12 cellular contexts compared by ENCODE assay signal in the genomic region with DNA sequence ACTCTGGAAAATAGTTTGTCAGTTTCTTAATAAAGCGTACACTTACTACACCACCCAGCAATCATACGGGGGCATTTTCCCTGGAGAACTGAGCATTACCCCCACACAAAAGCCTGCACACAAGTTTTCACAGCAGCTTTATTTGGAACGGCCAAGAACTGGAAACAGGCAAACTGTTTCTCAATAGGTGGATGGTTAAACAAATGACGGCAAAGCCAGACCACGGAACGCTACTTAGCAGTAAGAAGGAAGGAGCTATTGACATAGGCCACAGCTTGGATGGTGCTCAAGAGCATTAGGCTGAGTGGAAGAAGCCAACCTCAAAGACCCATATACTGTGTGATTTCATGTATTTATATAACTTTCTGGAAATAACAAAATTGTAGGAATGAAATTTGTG. TPM values are rescaled to one million over a fixed set of nuclear protein-coding genes. Genes with fewer than 3 reads are reported as not detected.
A peak's percentile ranks its signal among the peaks of the same experiment; 100 is the strongest.
DNase-seq lines count a peak whose midpoint lies in the region; ATAC-seq, FAIRE-seq and TF ChIP-seq lines count a peak whose summit lies in the region.
"Had no signal": no experiment of that assay in that cellular context is flagged by ENCODE, and none has a peak within 500 bp of the region (broad histone marks: within the 10 kb centered on the region; RNA-seq: fewer than 3 reads in every experiment).

No MANE protein-coding gene starts in this region.

- H3K27ac ChIP-seq in muscle layer of duodenum (ENCODE audit: low read length) = peak overlapping the region; percentile 64

- H3K9me3 ChIP-seq in Caco-2 (no peaks in the 10 kb centered on the region), muscle layer of duodenum (ENCODE audit: control insufficient read depth in 1 of 2, low read length in 2 of 2) (no peaks in the 10 kb centered on the region)

- TF ChIP-seq CTCF in Caco-2 (IDR thresholded peaks at IDR 0.05; ENCODE audit: insufficient read depth in 1 of 2, low read depth in 1 of 2, low read length in 1 of 2, severe bottlenecking in 1 of 2, unreplicated experiment in 1 of 2) = no peak
- no peak for TF ChIP-seq CTCF in chondrocyte (IDR thresholded peaks at IDR 0.05)

- ATAC-seq in GM18909 (IDR thresholded peaks at IDR 0.05; ENCODE audit: poor library complexity, unreplicated experiment) = no peak
- ATAC-seq: GM23338 had no signal

- no peaks in the 10 kb centered on the region for H3K36me3 Mint-ChIP-seq in Caco-2 (ENCODE audit: insufficient read depth, unreplicated experiment)
- H3K36me3 Mint-ChIP-seq in chondrocyte (ENCODE audit: low read depth) = peaks cover 11% of the 10 kb centered on the region

- FAIRE-seq in frontal cortex (lab: Jason Lieb, UNC) = no peak

- BruUV-seq in Caco-2 (replicated peaks; lab: Mats Ljungman, UMichigan) = no TSS peak

- H3K4me3 ChIP-seq in Caco-2 (ENCODE audit: low read depth, low read length) = no peak overlapping the region
- no peak overlapping the region for H3K4me3 ChIP-seq in muscle layer of duodenum (ENCODE audit: low read depth in 1 of 2, low read length in 2 of 2)
- H3K4me3 ChIP-seq: GM23338 had no signal

- H3K36me3 ChIP-seq in Caco-2 (ENCODE audit: control insufficient read depth, insufficient read depth, low read length) (no peaks in the 10 kb centered on the region), muscle layer of duodenum (ENCODE audit: control insufficient read depth in 1 of 2, insufficient read depth in 2 of 2, low read length in 2 of 2) (peaks cover 3 to 5% of the 10 kb centered on the region in 2 donors)

- intact Hi-C loops in Caco-2 (cut with micrococcal nuclease; ENCODE audit: unreplicated experiment) = loop anchor here (1.0 kb wide), 1 partner anchor 9 kb away; a partner anchor contains a TSS

- H3K4me1 Mint-ChIP-seq in Caco-2 (ENCODE audit: low read depth, unreplicated experiment) (peaks cover 50% of the 10 kb centered on the region), chondrocyte (ENCODE audit: low read depth) (peaks cover 40% of the 10 kb centered on the region)

- H3K27ac Mint-ChIP-seq in Caco-2 (ENCODE audit: unreplicated experiment) = peak overlapping the region; percentile 68
- H3K27ac Mint-ChIP-seq in chondrocyte (ENCODE audit: unreplicated experiment) = peak overlapping the region; percentile 45
- H3K27ac Mint-ChIP-seq: activated naive CD8-positive, alpha-beta T cell treated with anti-CD3 and anti-CD28 coated beads, Interleukin-2, amount 10 ng/mL, durations not matched to agents 7 days and 5 days; GM23338 had no signal

- H3K27me3 ChIP-seq in Caco-2 (replicated peaks; ENCODE audit: control insufficient read depth, insufficient read depth, low read length) (no peaks in the 10 kb centered on the region), muscle layer of duodenum (ENCODE audit: low read depth, low read length) (no peaks in the 10 kb centered on the region)

- DNase-seq in Caco-2 (no peak), M059J (ENCODE audit: low read depth) (peak; percentile 90), chondrocyte (ENCODE audit: low spot score) (no peak), GM19240 (ENCODE audit: insufficient read length, low spot score) (no peak), frontal cortex (ENCODE audit: low spot score in 2 of 2) (no peak), C1 segment of cervical spinal cord (lab: John Stamatoyannopoulos, UW) (no peak)
- DNase-seq: activated CD4-positive, alpha-beta T cell treated with anti-CD3 and anti-CD28 coated beads, Interleukin-2, amount 50 U/mL, for 48 hours; activated naive CD8-positive, alpha-beta T cell treated with anti-CD3 and anti-CD28 coated beads, Interleukin-2, amount 10 ng/mL, durations not matched to agents 7 days and 5 days; erythroblast had no signal

- H3K4me1 ChIP-seq in Caco-2 (peaks cover 49% of the 10 kb centered on the region), muscle layer of duodenum (ENCODE audit: control insufficient read depth in 1 of 2, insufficient read depth in 2 of 2, low read length in 2 of 2) (peaks cover 2 to 4% of the 10 kb centered on the region in 2 donors)

- POLR2A ChIA-PET in Caco-2 (lab: Charles Lee) = no interaction called here

- CTCF ChIA-PET in Caco-2 (lab: Charles Lee) = interaction anchor here (1.0 kb wide), 1 partner anchor 9 kb away, joined by 6 read pairs; no protein-coding TSS in a partner anchor

- H3K27me3 Mint-ChIP-seq in Caco-2 (ENCODE audit: insufficient read depth, unreplicated experiment) (no peaks in the 10 kb centered on the region), chondrocyte (ENCODE audit: low read depth) (no peaks in the 10 kb centered on the region)

- H3K4me3 Mint-ChIP-seq in Caco-2 (ENCODE audit: unreplicated experiment) (no peak overlapping the region), chondrocyte (ENCODE audit: unreplicated experiment) (no peak overlapping the region)
- H3K4me3 Mint-ChIP-seq: activated naive CD8-positive, alpha-beta T cell treated with anti-CD3 and anti-CD28 coated beads, Interleukin-2, amount 10 ng/mL, durations not matched to agents 7 days and 5 days; GM23338 had no signal

- H3K9me3 Mint-ChIP-seq in Caco-2 (ENCODE audit: unreplicated experiment) = peaks cover 12% of the 10 kb centered on the region
- peaks cover 9% of the 10 kb centered on the region for H3K9me3 Mint-ChIP-seq in chondrocyte (ENCODE audit: low read depth)

RNA-seq across cellular contexts. Expression of a gene that starts 9.0 kb away (rescaled TPM):
- total RNA-seq in Caco-2 (2022) (22.9 and 26.1 TPM in 2 replicates), chondrocyte (0.60 to 0.85 TPM (median 0.82 TPM) in 3 replicates), frontal cortex (2.9 TPM)
- 27.5 and 42.0 TPM in 2 replicates for total RNA-seq in M059J (2014; rRNA removed; shearing (Covaris generic))
- total RNA-seq: activated naive CD8-positive, alpha-beta T cell treated with anti-CD3 and anti-CD28 coated beads, Interleukin-2, amount 10 ng/mL, durations not matched to agents 7 days and 5 days had no signal
